In the genomic region with DNA sequence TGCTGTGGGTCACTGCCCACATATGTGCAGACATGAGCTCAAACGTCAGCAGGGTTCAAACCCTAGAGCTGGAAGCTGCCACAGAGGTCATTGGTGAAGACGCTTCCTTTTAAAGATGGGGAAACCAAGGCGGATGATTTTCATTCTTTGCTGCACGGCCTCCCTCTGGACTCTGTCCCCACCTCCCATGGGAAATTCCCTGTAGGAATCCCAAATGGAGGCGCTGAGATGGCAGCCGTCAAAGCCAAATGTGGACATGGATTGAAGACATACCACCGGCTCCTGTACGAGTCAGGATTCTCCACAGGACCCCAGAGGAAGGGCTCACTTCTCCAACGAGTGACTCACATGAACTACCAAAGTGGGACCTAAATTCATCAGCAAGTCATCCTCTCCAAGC, we compare ENCODE assay signal across 14 cellular contexts.
DNase-seq lines count a peak whose midpoint lies in the region; ATAC-seq and TF ChIP-seq lines count a peak whose summit lies in the region.
"Had no signal": no experiment of that assay in that cellular context is flagged by ENCODE, and none has a peak within 500 bp of the region (broad histone marks: within the 10 kb centered on the region; RNA-seq: fewer than 3 reads in every experiment).

No MANE protein-coding gene starts in this region.

- no peak overlapping the region for H2BK120ac ChIP-seq in neuronal stem cell (ENCODE audit: low read depth, low read length)

- H4K91ac ChIP-seq in neuronal stem cell (ENCODE audit: low read depth, low read length, poor library complexity) = no peak overlapping the region

- H3K27ac Mint-ChIP-seq in type B pancreatic cell (no peak overlapping the region), mesothelial cell of epicardium (no peak overlapping the region)
- H3K27ac Mint-ChIP-seq: CD4-positive, CD25-positive, alpha-beta regulatory T cell; H9 had no signal

- no peak overlapping the region for H3K4me3 ChIP-seq in neuronal stem cell (ENCODE audit: low read length in 2 of 2)
- H3K4me3 ChIP-seq: BLaER1 treated with 17β-estradiol and CSF1 and Interleukin-3, amounts not matched to agents 10 nM and 100 nM had no signal

- no peak overlapping the region for H3K14ac ChIP-seq in neuronal stem cell (ENCODE audit: low read length)

- WGBS in neuronal stem cell (ENCODE audit: extremely low coverage in 2 of 2, insufficient read length in 2 of 2, insufficient replicate concordance in 1 of 2), 2 donors = no CpG with 5 or more reads among the region's 9 CpGs

- H2BK5ac ChIP-seq in neuronal stem cell (ENCODE audit: low read length) = no peak overlapping the region

- peaks cover 8% of the 10 kb centered on the region for H3K27me3 Mint-ChIP-seq in type B pancreatic cell
- H3K27me3 Mint-ChIP-seq in mesothelial cell of epicardium (ENCODE audit: low read depth) = peaks cover 10% of the 10 kb centered on the region
- H3K27me3 Mint-ChIP-seq: CD4-positive, CD25-positive, alpha-beta regulatory T cell had no signal

- H2BK12ac ChIP-seq in neuronal stem cell (ENCODE audit: low read length) = no peak overlapping the region

- H3K27ac ChIP-seq in neuronal stem cell (replicated peaks; ENCODE audit: low read length) = no peak overlapping the region
- H3K27ac ChIP-seq: BLaER1 treated with 17β-estradiol and CSF1 and Interleukin-3, amounts not matched to agents 10 nM and 100 nM had no signal

- no peaks in the 10 kb centered on the region for H3K36me3 ChIP-seq in neuronal stem cell (replicated peaks in 1 of 2; ENCODE audit: control insufficient read depth in 2 of 2, insufficient read depth in 2 of 2, low read length in 2 of 2)
- H3K36me3 ChIP-seq: BLaER1 treated with 17β-estradiol and CSF1 and Interleukin-3, amounts not matched to agents 10 nM and 100 nM had no signal

- H3K18ac ChIP-seq in neuronal stem cell (ENCODE audit: low read length) = no peak overlapping the region

- no peak overlapping the region for H3K9ac ChIP-seq in neuronal stem cell (ENCODE audit: low read depth, low read length, poor library complexity)
- H3K9ac ChIP-seq: BLaER1 treated with 17β-estradiol and CSF1 and Interleukin-3, amounts not matched to agents 10 nM and 100 nM had no signal

- DNase-seq in activated effector memory CD4-positive, alpha-beta T cell treated with anti-CD3 and anti-CD28 coated beads, Interleukin-2, amount 50 U/mL, for 16 hours = peak; percentile 46
- no peak for DNase-seq in activated effector memory CD4-positive, alpha-beta T cell treated with Interleukin-2 at 50 U/mL for 16 hours
- DNase-seq in neuronal stem cell (ENCODE audit: low spot score) (no peak), type B pancreatic cell (ENCODE audit: extremely low spot score, unreplicated experiment) (peak; percentile 48), mesothelial cell of epicardium (ENCODE audit: low spot score in 2 of 2, unreplicated experiment in 2 of 2) (no peak), NCI-H2107 treated with DMSO at 0.1 percent for 48 hours (lab: John Stamatoyannopoulos, UW; ENCODE audit: unreplicated experiment) (no peak)
- DNase-seq: ACHN; CD4-positive, CD25-positive, alpha-beta regulatory T cell; DMS53; GF-D8; GOT3; H9 had no signal

- H3K4me1 Mint-ChIP-seq in type B pancreatic cell (ENCODE audit: unreplicated experiment) = no peaks in the 10 kb centered on the region
- no peaks in the 10 kb centered on the region for H3K4me1 Mint-ChIP-seq in mesothelial cell of epicardium
- H3K4me1 Mint-ChIP-seq: CD4-positive, CD25-positive, alpha-beta regulatory T cell had no signal

- H4K8ac ChIP-seq in neuronal stem cell (ENCODE audit: low read depth, low read length) = peak overlapping the region; percentile 17

- no peak overlapping the region for H2AFZ ChIP-seq in neuronal stem cell (ENCODE audit: low read length)

- no peak overlapping the region for H3K4me2 ChIP-seq in neuronal stem cell (ENCODE audit: insufficient read depth, low read length, poor library complexity, severe bottlenecking)
- H3K4me2 ChIP-seq: BLaER1 treated with 17β-estradiol and CSF1 and Interleukin-3, amounts not matched to agents 10 nM and 100 nM had no signal

- H3K23ac ChIP-seq in neuronal stem cell (ENCODE audit: low read depth, low read length, poor library complexity) = no peak overlapping the region

- no peaks in the 10 kb centered on the region for H3K4me1 ChIP-seq in neuronal stem cell (ENCODE audit: control insufficient read depth in 2 of 2, insufficient read depth in 1 of 2, low read depth in 1 of 2, low read length in 2 of 2)

- H3K4me3 Mint-ChIP-seq in type B pancreatic cell = no peak overlapping the region
- no peak overlapping the region for H3K4me3 Mint-ChIP-seq in mesothelial cell of epicardium
- H3K4me3 Mint-ChIP-seq: CD4-positive, CD25-positive, alpha-beta regulatory T cell; H9 had no signal

- no peaks in the 10 kb centered on the region for H3K27me3 ChIP-seq in neuronal stem cell (ENCODE audit: control insufficient read depth in 3 of 3, insufficient read depth in 3 of 3, low read depth in 1 of 3, low read length in 3 of 3)

- H3K79me1 ChIP-seq in neuronal stem cell (ENCODE audit: low read depth, low read length) = no peaks in the 10 kb centered on the region

- H3K4ac ChIP-seq in neuronal stem cell (ENCODE audit: low read length) = no peak overlapping the region

- no peak for ATAC-seq in HG03469 (IDR thresholded peaks at IDR 0.05; ENCODE audit: unreplicated experiment)

- H3K9me3 ChIP-seq in neuronal stem cell (replicated peaks in 1 of 2; ENCODE audit: control insufficient read depth in 2 of 2, insufficient read depth in 1 of 2, low read depth in 1 of 2, low read length in 2 of 2) = no peaks in the 10 kb centered on the region
- H3K9me3 ChIP-seq: BLaER1 treated with 17β-estradiol and CSF1 and Interleukin-3, amounts not matched to agents 10 nM and 100 nM had no signal

- no peaks in the 10 kb centered on the region for H3K36me3 Mint-ChIP-seq in type B pancreatic cell
- H3K36me3 Mint-ChIP-seq in mesothelial cell of epicardium = no peaks in the 10 kb centered on the region
- H3K36me3 Mint-ChIP-seq: CD4-positive, CD25-positive, alpha-beta regulatory T cell had no signal

- no peak overlapping the region for H2BK15ac ChIP-seq in neuronal stem cell (ENCODE audit: low read length)

- H3K9me3 Mint-ChIP-seq in type B pancreatic cell = no peaks in the 10 kb centered on the region
- peaks cover 5% of the 10 kb centered on the region for H3K9me3 Mint-ChIP-seq in mesothelial cell of epicardium
- H3K9me3 Mint-ChIP-seq: H9 had no signal

- TF ChIP-seq CTCF in type B pancreatic cell (conservative IDR thresholded peaks at IDR 0.05) = no peak
- TF ChIP-seq CTCF in mesothelial cell of epicardium (IDR thresholded peaks at IDR 0.05; ENCODE audit: unreplicated experiment) = no peak

- no peak overlapping the region for H2AK5ac ChIP-seq in neuronal stem cell (ENCODE audit: low read depth, low read length)

Comparison
In these comparisons a context has a peak if more than half of its experiments do, and no peak if none do; other contexts are left out.
1. DNase-seq: peak in activated effector memory CD4-positive, alpha-beta T cell treated with anti-CD3 and anti-CD28 coated beads, Interleukin-2, amount 50 U/mL, for 16 hours (single experiment) and type B pancreatic cell (single experiment); none in activated effector memory CD4-positive, alpha-beta T cell treated with Interleukin-2 at 50 U/mL for 16 hours (single experiment), neuronal stem cell (single experiment), mesothelial cell of epicardium (0 of 2) and NCI-H2107 treated with DMSO at 0.1 percent for 48 hours (single experiment).